15 cellular contexts compared by ENCODE assay signal in the genomic region with DNA sequence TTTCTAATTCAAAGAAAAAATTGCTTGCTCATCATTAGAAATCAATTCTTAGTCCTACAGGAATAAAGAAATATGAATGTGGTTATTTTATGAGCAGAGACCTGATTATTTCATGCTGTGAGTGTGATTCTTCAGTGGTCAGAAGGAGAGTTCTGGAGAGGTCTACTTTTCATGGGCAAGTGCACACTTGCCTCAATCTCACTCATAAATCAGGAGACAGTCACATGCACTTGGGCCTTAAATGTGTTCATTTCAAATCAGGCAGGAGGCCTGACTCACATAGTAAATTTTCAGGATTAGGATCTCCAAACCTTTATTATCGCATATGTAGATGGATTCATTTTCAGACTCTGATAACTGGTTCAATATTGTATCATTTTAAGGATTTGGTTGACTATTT.
DNase-seq lines count a peak whose midpoint lies in the region; ATAC-seq and TF ChIP-seq lines count a peak whose summit lies in the region.
"Had no signal": no experiment of that assay in that cellular context is flagged by ENCODE, and none has a peak within 500 bp of the region (broad histone marks: within the 10 kb centered on the region; RNA-seq: fewer than 3 reads in every experiment).

No MANE protein-coding gene starts in this region.

- H3K4me1 ChIP-seq in mammary epithelial cell (ENCODE audit: insufficient read depth, low read length) (peaks cover 18% of the 10 kb centered on the region), breast epithelium (no peaks in the 10 kb centered on the region), RWPE2 (ENCODE audit: insufficient read depth, poor library complexity, severe bottlenecking) (no peaks in the 10 kb centered on the region), lower lobe of right lung (no peaks in the 10 kb centered on the region), MM.1S (ENCODE audit: low read length) (no peaks in the 10 kb centered on the region)

- no peaks in the 10 kb centered on the region for H3K9me2 ChIP-seq in neural cell (ENCODE audit: insufficient read depth, low read length)
- no peaks in the 10 kb centered on the region; the same call in 1 of the 2 replicates for H3K9me2 ChIP-seq in MM.1S (replicated peaks; ENCODE audit: insufficient read depth, low read length)

- no peak for TF ChIP-seq POLR2A in breast epithelium (IDR thresholded peaks at IDR 0.05)

- dilution Hi-C loops in mammary epithelial cell (cut with HindIII; ENCODE audit: low sequenced_read_pairs), result no loop called here

- TF ChIP-seq RAD21 in neural cell (conservative IDR thresholded peaks at IDR 0.05), result no peak

- intact Hi-C loops in mammary epithelial cell (cut with micrococcal nuclease), result no loop called here
- intact Hi-C loops in breast epithelium (cut with DNase I; ENCODE audit: low total_unique reads), result no loop called here
- intact Hi-C loops in lower lobe of right lung (cut with DNase I), result no loop called here

- TF ChIP-seq CTCF in mammary epithelial cell (conservative IDR thresholded peaks at IDR 0.05 in 1 of 2, IDR thresholded peaks at IDR 0.05 in 1 of 2; ENCODE audit: extremely low read depth in 1 of 2, insufficient read depth in 1 of 2, low read depth in 1 of 2, low read length in 2 of 2) (no peak), breast epithelium (IDR thresholded peaks at IDR 0.05) (no peak), RWPE2 (IDR thresholded peaks at IDR 0.05; ENCODE audit: poor library complexity, severe bottlenecking) (no peak), neural cell (IDR thresholded peaks at IDR 0.05; ENCODE audit: poor library complexity, severe bottlenecking) (no peak), lower lobe of right lung (IDR thresholded peaks at IDR 0.05) (no peak), MM.1S (IDR thresholded peaks at IDR 0.05; ENCODE audit: low read length) (no peak)

- CTCF ChIA-PET in mammary epithelial cell (lab: Charles Lee; ENCODE audit: low non-redundant PET), result no interaction called here

- ATAC-seq in RWPE2 (ENCODE audit: low read depth) (peak; percentile 60; the same call in 2 of the 3 replicates), lower lobe of right lung (no peak), GM19023 (IDR thresholded peaks at IDR 0.05; ENCODE audit: unreplicated experiment) (no peak)
- ATAC-seq: CD8-positive, alpha-beta T cell; GM23338 had no signal

- H3K36me3 ChIP-seq in mammary epithelial cell (ENCODE audit: insufficient read depth, low read length) (no peaks in the 10 kb centered on the region), breast epithelium (no peaks in the 10 kb centered on the region), RWPE2 (ENCODE audit: low read depth) (no peaks in the 10 kb centered on the region), neural cell (ENCODE audit: insufficient read depth, low read length) (no peaks in the 10 kb centered on the region), lower lobe of right lung (no peaks in the 10 kb centered on the region), MM.1S (replicated peaks; ENCODE audit: insufficient read depth, low read length) (no peaks in the 10 kb centered on the region)

- H3K4me3 ChIP-seq in mammary epithelial cell (replicated peaks in 1 of 3; ENCODE audit: insufficient read depth in 1 of 3, low read depth in 2 of 3, low read length in 3 of 3) (no peak overlapping the region), breast epithelium (no peak overlapping the region), RWPE2 (ENCODE audit: severe bottlenecking) (no peak overlapping the region), neural cell (ENCODE audit: low read length) (no peak overlapping the region), lower lobe of right lung (no peak overlapping the region), MM.1S (ENCODE audit: low read length) (no peak overlapping the region)
- H3K4me3 ChIP-seq: GM23338 had no signal

- 56% methylated on average over 1 of the region's 1 CpG for WGBS in mammary epithelial cell (ENCODE audit: low coverage, missing lambda C conversion rate)

- no TSS peak for BruUV-seq in mammary epithelial cell (replicated peaks; lab: Mats Ljungman, UMichigan)

- H3K27me3 ChIP-seq in mammary epithelial cell (ENCODE audit: insufficient read depth, low read length), result no peaks in the 10 kb centered on the region
- no peaks in the 10 kb centered on the region for H3K27me3 ChIP-seq in breast epithelium
- peaks cover 3% of the 10 kb centered on the region for H3K27me3 ChIP-seq in RWPE2 (ENCODE audit: insufficient read depth, poor library complexity, severe bottlenecking)
- no peaks in the 10 kb centered on the region for H3K27me3 ChIP-seq in neural cell (ENCODE audit: insufficient read depth, low read depth, low read length)
- H3K27me3 ChIP-seq in lower lobe of right lung (ENCODE audit: low read depth), result no peaks in the 10 kb centered on the region
- H3K27me3 ChIP-seq in MM.1S (replicated peaks; ENCODE audit: insufficient read depth, low read length), result no peaks in the 10 kb centered on the region

- in situ Hi-C loops in mammary epithelial cell (cut with MboI; ENCODE audit: low sequenced_read_pairs in 2 of 2), result no loop called here

- DNase-seq in mammary epithelial cell, result peak; percentile 89
- no peak for DNase-seq in breast epithelium (ENCODE audit: low spot score in 2 of 2)
- peak; percentile 18 for DNase-seq in NCI-H187 treated with DMSO at 0.1 percent for 48 hours (lab: John Stamatoyannopoulos, UW)
- no peak for DNase-seq in RWPE2 (ENCODE audit: low spot score)
- no peak for DNase-seq in lower lobe of right lung
- no peak for DNase-seq in MM.1S
- DNase-seq: CD8-positive, alpha-beta T cell; COR-L47; DMS153; DMS79 treated with DMSO at 0.1 percent for 48 hours; EL; H7 had no signal

- H2AFZ ChIP-seq in mammary epithelial cell (ENCODE audit: low read depth, low read length) (peak overlapping the region; percentile 62), neural cell (ENCODE audit: low read depth, low read length) (no peak overlapping the region), MM.1S (ENCODE audit: low read length) (no peak overlapping the region)
- H2AFZ ChIP-seq: GM23338 had no signal

- H3K9ac ChIP-seq in mammary epithelial cell (ENCODE audit: insufficient read depth, low read length) (no peak overlapping the region), neural cell (ENCODE audit: low read length) (peak overlapping the region; percentile 15), MM.1S (ENCODE audit: low read length) (no peak overlapping the region)

- no peaks in the 10 kb centered on the region for H3K79me2 ChIP-seq in mammary epithelial cell (ENCODE audit: insufficient read depth, low read length)
- H3K79me2 ChIP-seq in neural cell (replicated peaks; ENCODE audit: insufficient read depth, low read length), result peaks cover 15% of the 10 kb centered on the region
- no peaks in the 10 kb centered on the region for H3K79me2 ChIP-seq in MM.1S (ENCODE audit: low read length)

- H3F3A ChIP-seq in neural cell (ENCODE audit: insufficient read depth, low read length, poor library complexity, severe bottlenecking), result peaks cover 11% of the 10 kb centered on the region
- H3F3A ChIP-seq in MM.1S (ENCODE audit: insufficient read depth, low read length), result no peaks in the 10 kb centered on the region

- TF ChIP-seq EP300 in neural cell (conservative IDR thresholded peaks at IDR 0.05; ENCODE audit: poor library complexity, severe bottlenecking), result no peak

- H3K27ac ChIP-seq in mammary epithelial cell (ENCODE audit: insufficient read depth, low read depth, low read length) (no peak overlapping the region), breast epithelium (no peak overlapping the region), RWPE2 (ENCODE audit: poor library complexity, severe bottlenecking) (no peak overlapping the region), neural cell (ENCODE audit: low read length) (peak overlapping the region; percentile 95), lower lobe of right lung (no peak overlapping the region), MM.1S (ENCODE audit: low read length) (no peak overlapping the region)

- H4K20me1 ChIP-seq in mammary epithelial cell (ENCODE audit: insufficient read depth, low read length) (no peaks in the 10 kb centered on the region), neural cell (ENCODE audit: insufficient read depth) (no peaks in the 10 kb centered on the region), MM.1S (ENCODE audit: insufficient read depth, low read length) (no peaks in the 10 kb centered on the region)

- H3K9me3 ChIP-seq in mammary epithelial cell (replicated peaks; ENCODE audit: insufficient read depth, low read length) (no peaks in the 10 kb centered on the region), breast epithelium (no peaks in the 10 kb centered on the region), RWPE2 (ENCODE audit: severe bottlenecking) (no peaks in the 10 kb centered on the region), neural cell (ENCODE audit: low read length) (no peaks in the 10 kb centered on the region), lower lobe of right lung (no peaks in the 10 kb centered on the region), MM.1S (replicated peaks; ENCODE audit: insufficient read depth, low read length) (no peaks in the 10 kb centered on the region)

- peak overlapping the region; percentile 41 for H3K4me2 ChIP-seq in mammary epithelial cell (ENCODE audit: insufficient read depth, low read depth, low read length)
- H3K4me2 ChIP-seq in neural cell (ENCODE audit: low read length), result no peak overlapping the region
- H3K4me2 ChIP-seq in MM.1S (ENCODE audit: low read depth, low read length), result no peak overlapping the region
- H3K4me2 ChIP-seq: GM23338 had no signal

TF ChIP-seq in neural cell, 6 proteins besides CTCF, POLR2A, EP300 and RAD21 (continues in another document):
- TF ChIP-seq POLR2AphosphoS5 (IDR thresholded peaks at IDR 0.05), result no peak

Comparison
In these comparisons a context has a peak if more than half of its experiments do, and no peak if none do; other contexts are left out.
1. DNase-seq: peak in mammary epithelial cell (single experiment) and NCI-H187 treated with DMSO at 0.1 percent for 48 hours (single experiment); none in breast epithelium (0 of 2), RWPE2 (single experiment), lower lobe of right lung (single experiment) and MM.1S (single experiment).